12 cellular contexts compared by ENCODE assay signal in genomic region chr6:30611856-30612194, GRCh38. TPM values are rescaled to one million over a fixed set of nuclear protein-coding genes. Genes with fewer than 3 reads are reported as not detected.
DNase-seq lines count a peak whose midpoint lies in the region; ATAC-seq and TF ChIP-seq lines count a peak whose summit lies in the region.
"Had no signal": no experiment of that assay in that cellular context is flagged by ENCODE, and none has a peak within 500 bp of the region (broad histone marks: within the 10 kb centered on the region; RNA-seq: fewer than 3 reads in every experiment).

No MANE protein-coding gene starts in this region.

- no peaks in the 10 kb centered on the region for H3K27me3 ChIP-seq in CD8-positive, alpha-beta memory T cell (ENCODE audit: insufficient read depth, low read length, poor library complexity, severe bottlenecking)
- no peaks in the 10 kb centered on the region for H3K27me3 ChIP-seq in osteoblast (ENCODE audit: insufficient read depth, low read length)

- peak; percentile 14 for TF ChIP-seq POLR2A in NB4 (IDR thresholded peaks at IDR 0.05; ENCODE audit: extremely low read depth, insufficient read length)

- H3K36me3 ChIP-seq in CD8-positive, alpha-beta memory T cell (ENCODE audit: insufficient read depth, low read length) = peaks cover 39% of the 10 kb centered on the region
- peaks cover 58% of the 10 kb centered on the region for H3K36me3 ChIP-seq in osteoblast (ENCODE audit: insufficient read depth, low read length)

- H3K4me3 ChIP-seq in CD8-positive, alpha-beta memory T cell (ENCODE audit: low read length) = no peak overlapping the region
- no peak overlapping the region for H3K4me3 ChIP-seq in NB4 (ENCODE audit: low read depth, low read length)
- H3K4me3 ChIP-seq in osteoblast (ENCODE audit: insufficient read depth, low read length) = no peak overlapping the region

- POLR2A ChIA-PET in CD8-positive, alpha-beta memory T cell (lab: Charles Lee) = interaction anchor here (1.1 kb wide), 1 partner anchor 107 kb away, joined by 3 read pairs; no protein-coding TSS in a partner anchor

- H2AFZ ChIP-seq in osteoblast (ENCODE audit: low read length) = no peak overlapping the region

- no peak for DNase-seq in CD8-positive, alpha-beta memory T cell
- DNase-seq in NB4 (ENCODE audit: low read depth) = no peak
- no peak for DNase-seq in osteoblast (ENCODE audit: insufficient read length, low spot score, missing footprints)
- DNase-seq in hepatic stellate cell (ENCODE audit: low spot score) = no peak
- DNase-seq in anterior cingulate cortex (lab: John Stamatoyannopoulos, UW) = no peak
- DNase-seq: activated CD4-positive, CD25-positive, alpha-beta regulatory T cell; KG1; NCI-H1930; substantia nigra had no signal

- no peak for ATAC-seq in GM18517 (IDR thresholded peaks at IDR 0.05; ENCODE audit: unreplicated experiment)
- ATAC-seq: sciatic nerve had no signal

- peaks cover 46% of the 10 kb centered on the region for H4K20me1 ChIP-seq in osteoblast (ENCODE audit: insufficient read depth, low read length)

- peak overlapping the region in 1 of 7 donors; percentile 26 for H3K4me3 Mint-ChIP-seq in CD8-positive, alpha-beta memory T cell
- H3K4me3 Mint-ChIP-seq in dendritic cell treated with granulocyte-macrophage colony-stimulating factor and Interleukin-4, amounts not matched to agents 40 ng/mL and 50 ng/mL, for 4 days = no peak overlapping the region

- peaks cover 51 to 73% (median 70%) of the 10 kb centered on the region in 3 donors for H3K4me1 Mint-ChIP-seq in CD8-positive, alpha-beta memory T cell
- H3K4me1 Mint-ChIP-seq in dendritic cell treated with granulocyte-macrophage colony-stimulating factor and Interleukin-4, amounts not matched to agents 40 ng/mL and 50 ng/mL, for 4 days (ENCODE audit: low read depth) = peaks cover 50% of the 10 kb centered on the region

- no peaks in the 10 kb centered on the region for H3K9me3 ChIP-seq in CD8-positive, alpha-beta memory T cell (ENCODE audit: low read length)
- no peaks in the 10 kb centered on the region for H3K9me3 ChIP-seq in osteoblast (ENCODE audit: low read depth, low read length)

- H3K79me2 ChIP-seq in osteoblast (ENCODE audit: insufficient read depth, low read length) = peaks cover 42% of the 10 kb centered on the region

- CTCF ChIA-PET in CD8-positive, alpha-beta memory T cell (lab: Charles Lee) = interaction anchor here (1.6 to 4.3 kb wide), 2 partner anchors 13 to 67 kb away, joined by 6 to 40 read pairs; no protein-coding TSS in a partner anchor

- peak overlapping the region; percentile 23 to 100 (median 82) for H3K27ac Mint-ChIP-seq in CD8-positive, alpha-beta memory T cell
- peak overlapping the region; percentile 58 for H3K27ac Mint-ChIP-seq in dendritic cell treated with granulocyte-macrophage colony-stimulating factor and Interleukin-4, amounts not matched to agents 40 ng/mL and 50 ng/mL, for 4 days

- peak overlapping the region; percentile 9 for H3K4me2 ChIP-seq in osteoblast (ENCODE audit: insufficient read depth, low read length)

- H3K36me3 Mint-ChIP-seq in CD8-positive, alpha-beta memory T cell = peaks cover 18 to 83% (median 26%) of the 10 kb centered on the region in 3 donors
- peaks cover 86% of the 10 kb centered on the region for H3K36me3 Mint-ChIP-seq in dendritic cell treated with granulocyte-macrophage colony-stimulating factor and Interleukin-4, amounts not matched to agents 40 ng/mL and 50 ng/mL, for 4 days (ENCODE audit: low read depth)

- peaks cover 0 to 2% (median 0%) of the 10 kb centered on the region in 5 donors for H3K9me3 Mint-ChIP-seq in CD8-positive, alpha-beta memory T cell
- no peaks in the 10 kb centered on the region for H3K9me3 Mint-ChIP-seq in dendritic cell treated with granulocyte-macrophage colony-stimulating factor and Interleukin-4, amounts not matched to agents 40 ng/mL and 50 ng/mL, for 4 days

- H3K27ac ChIP-seq in CD8-positive, alpha-beta memory T cell (ENCODE audit: low read depth, low read length) = no peak overlapping the region
- H3K27ac ChIP-seq in osteoblast (ENCODE audit: low read depth, low read length) = peak overlapping the region; percentile 42

- H3K4me1 ChIP-seq in CD8-positive, alpha-beta memory T cell (ENCODE audit: insufficient read depth, low read length) = peaks cover 60% of the 10 kb centered on the region
- peaks cover 52% of the 10 kb centered on the region for H3K4me1 ChIP-seq in osteoblast (ENCODE audit: insufficient read depth, low read length)

- intact Hi-C loops in dendritic cell treated with granulocyte-macrophage colony-stimulating factor and Interleukin-4, amounts not matched to agents 40 ng/mL and 50 ng/mL, for 4 days (cut with micrococcal nuclease) = loop anchor here (5.0 kb wide), 1 partner anchor 130 kb away; no protein-coding TSS in a partner anchor

- peaks cover 0 to 13% of the 10 kb centered on the region in 2 donors for H3K27me3 Mint-ChIP-seq in CD8-positive, alpha-beta memory T cell
- H3K27me3 Mint-ChIP-seq in dendritic cell treated with granulocyte-macrophage colony-stimulating factor and Interleukin-4, amounts not matched to agents 40 ng/mL and 50 ng/mL, for 4 days = no peaks in the 10 kb centered on the region

- TF ChIP-seq CTCF in NB4 (IDR thresholded peaks at IDR 0.05; ENCODE audit: low read depth, low read length) (no peak), osteoblast (IDR thresholded peaks at IDR 0.05; ENCODE audit: extremely low read depth, low read depth, low read length) (no peak)

RNA-seq across cellular contexts. Expression of gene PPP1R10, which starts 5.2 kb away (rescaled TPM):
- total RNA-seq in CD8-positive, alpha-beta memory T cell = 100 to 1,000 TPM; 115 to 117 TPM
- 27.3 TPM for polyA plus RNA-seq in CD8-positive, alpha-beta memory T cell
- 29.0 and 37.4 TPM in 2 replicates for total RNA-seq in osteoblast

RNA-seq across cellular contexts. Expression of gene MRPS18B, which starts 5.8 kb away (rescaled TPM):
- 100 to 1,000 TPM; 102 to 103 TPM for total RNA-seq in CD8-positive, alpha-beta memory T cell
- 113 TPM for polyA plus RNA-seq in CD8-positive, alpha-beta memory T cell
- total RNA-seq in osteoblast = 67.3 and 83.4 TPM in 2 replicates

RNA-seq across cellular contexts. Expression of gene ATAT1, which starts 14.8 kb away (rescaled TPM):
- total RNA-seq in CD8-positive, alpha-beta memory T cell = 10 to 100 TPM; 10.5 to 10.7 TPM
- polyA plus RNA-seq in CD8-positive, alpha-beta memory T cell = 1.5 TPM
- 4.4 and 4.7 TPM in 2 replicates for total RNA-seq in osteoblast

RNA-seq across cellular contexts. Expression of gene C6orf136, which starts 35.1 kb away (rescaled TPM):
- 10 to 100 TPM; 35.9 to 42.2 TPM for total RNA-seq in CD8-positive, alpha-beta memory T cell
- 11.8 TPM for polyA plus RNA-seq in CD8-positive, alpha-beta memory T cell
- 4.7 and 6.2 TPM in 2 replicates for total RNA-seq in osteoblast

RNA-seq across cellular contexts. Expression of gene ABCF1, which starts 40.6 kb away (rescaled TPM):
- 100 to 1,000 TPM; 127 to 133 TPM for total RNA-seq in CD8-positive, alpha-beta memory T cell
- 54.0 TPM for polyA plus RNA-seq in CD8-positive, alpha-beta memory T cell
- 37.3 and 37.4 TPM in 2 replicates for total RNA-seq in osteoblast
